In genomic region chr9:137369911-137370630, GRCh38 we compare ENCODE assay signal across 25 cellular contexts. TPM values are rescaled to one million over a fixed set of nuclear protein-coding genes. Genes with fewer than 3 reads are reported as not detected.
A peak's percentile ranks its signal among the peaks of the same experiment; 100 is the strongest.
DNase-seq lines count a peak whose midpoint lies in the region; ATAC-seq, FAIRE-seq and TF ChIP-seq lines count a peak whose summit lies in the region.
"Had no signal": no experiment of that assay in that cellular context is flagged by ENCODE, and none has a peak within 500 bp of the region (broad histone marks: within the 10 kb centered on the region; RNA-seq: fewer than 3 reads in every experiment).

No MANE protein-coding gene starts in this region.

- H3K14ac ChIP-seq in H1 (ENCODE audit: insufficient read length) = no peak overlapping the region

- H3K4me1 ChIP-seq in left ventricle myocardium inferior (peaks cover 9% of the 10 kb centered on the region), H1 (replicated peaks in 1 of 4; ENCODE audit: control insufficient read depth in 3 of 4, insufficient read depth in 4 of 4, low read length in 3 of 4) (no peaks in the 10 kb centered on the region; a peak in 2 of 7 replicates), aorta (ENCODE audit: control insufficient read depth in 1 of 2, insufficient read depth in 2 of 2, low read length in 2 of 2) (no peaks in the 10 kb centered on the region), MM.1S (ENCODE audit: low read length) (no peaks in the 10 kb centered on the region)
- H3K4me1 ChIP-seq: Caco-2, HAP-1, Peyer's patch, testis, vagina had no signal

- no peak overlapping the region for H2BK20ac ChIP-seq in H1 (ENCODE audit: low read length)

- H3K9ac ChIP-seq in H1 (replicated peaks in 1 of 4; ENCODE audit: extremely low read depth in 1 of 4, low read depth in 3 of 4, low read length in 3 of 4) (no peak overlapping the region), MM.1S (ENCODE audit: low read length) (no peak overlapping the region)

- peak overlapping the region; percentile 54 for H4K91ac ChIP-seq in H1 (replicated peaks; ENCODE audit: insufficient read length, low read length)

- no peak overlapping the region for H2AK5ac ChIP-seq in H1 (ENCODE audit: low read depth, low read length)

- no peak overlapping the region for H4K5ac ChIP-seq in H1 (ENCODE audit: insufficient read length, low read depth, low read length)

- no peak overlapping the region for H3K56ac ChIP-seq in H1 (replicated peaks; ENCODE audit: insufficient read length, low read depth, low read length)

- POLR2A ChIA-PET in H1 (lab: Charles Lee; ENCODE audit: partially characterized antibody) = no interaction called here

- H4K20me1 ChIP-seq in H1 (replicated peaks in 1 of 2; ENCODE audit: control insufficient read depth in 1 of 2, insufficient read depth in 2 of 2, low read length in 2 of 2) = peaks cover 0 to 7% of the 10 kb centered on the region in 2 experiments
- H4K20me1 ChIP-seq in MM.1S (ENCODE audit: insufficient read depth, low read length) = no peaks in the 10 kb centered on the region
- H4K20me1 ChIP-seq: BLaER1 treated with 17β-estradiol and CSF1 and Interleukin-3, amounts not matched to agents 10 nM and 100 nM had no signal

- intact Hi-C loops in left ventricle myocardium inferior (cut with micrococcal nuclease) (no loop called here), left cardiac atrium (cut with DNase I) (no loop called here), aorta (cut with DNase I) (no loop called here)

- peaks cover 5% of the 10 kb centered on the region for H3K4me1 Mint-ChIP-seq in nephron
- H3K4me1 Mint-ChIP-seq in stimulated activated effector memory CD8-positive, alpha-beta T cell treated with anti-CD3 and anti-CD28 coated beads, Interleukin-12 subunit alpha, Interleukin-12 subunit beta, amount 100 ng/mL, for 72 hours = no peaks in the 10 kb centered on the region
- H3K4me1 Mint-ChIP-seq: activated CD4-positive, alpha-beta T cell treated with anti-CD3 and anti-CD28 coated beads, Interleukin-2, amount 10 ng/mL, durations not matched to agents 24 days and 14 days; activated CD8-positive, alpha-beta memory T cell treated with anti-CD3 and anti-CD28 coated beads, Interleukin-2, amount 10 ng/mL, durations not matched to agents 7 days and 5 days had no signal

- H3K79me2 ChIP-seq in H1 (ENCODE audit: control insufficient read depth in 1 of 2, insufficient read depth in 2 of 2, low read length in 2 of 2) (no peaks in the 10 kb centered on the region), MM.1S (ENCODE audit: low read length) (no peaks in the 10 kb centered on the region)

- CTCF ChIA-PET in H1 (lab: Charles Lee; ENCODE audit: partially characterized antibody) = interaction anchor here (3.1 kb wide), 1 partner anchor 13 kb away, joined by 9 read pairs; no protein-coding TSS in a partner anchor

- H3K4me3 ChIP-seq in left ventricle myocardium inferior (no peak overlapping the region), H1 (ENCODE audit: extremely low read depth in 1 of 4, insufficient read depth in 2 of 4, low read depth in 3 of 4, low read length in 4 of 4) (no peak overlapping the region), aorta (ENCODE audit: low read length in 2 of 2) (no peak overlapping the region), MM.1S (ENCODE audit: low read length) (no peak overlapping the region)
- H3K4me3 ChIP-seq: BLaER1 treated with 17β-estradiol and CSF1 and Interleukin-3, amounts not matched to agents 10 nM and 100 nM; HAP-1; Peyer's patch; testis; vagina had no signal

- H2BK15ac ChIP-seq in H1 (ENCODE audit: low read length) = no peak overlapping the region

- WGBS in H1 (ENCODE audit: extremely low coverage in 1 of 2, insufficient coverage in 1 of 2, insufficient read length in 1 of 2, insufficient replicate concordance in 2 of 2, low coverage in 1 of 2, low lambda C conversion rate in 2 of 2, missing lambda C conversion rate in 1 of 2), 2 experiments = 84% methylated on average over 14 of the region's 14 CpGs; no CpG with 5 or more reads in 1 of the 2 experiments
- 90 to 93% methylated on average over 14 of the region's 14 CpGs for WGBS in aorta, 2 donors

- no peaks in the 10 kb centered on the region for H3F3A ChIP-seq in MM.1S (ENCODE audit: insufficient read depth, low read length)

- TF ChIP-seq CTCF in left ventricle myocardium inferior (IDR thresholded peaks at IDR 0.05; ENCODE audit: borderline replicate concordance) (no peak), H1 (IDR thresholded peaks at IDR 0.05; ENCODE audit: control extremely low read depth in 1 of 3, insufficient read depth in 1 of 3, low read depth in 1 of 3, low read length in 3 of 3) (no peak), nephron (IDR thresholded peaks at IDR 0.05; ENCODE audit: unreplicated experiment in 3 of 3) (no peak), MM.1S (IDR thresholded peaks at IDR 0.05; ENCODE audit: low read length) (no peak)

- H3K4me3 Mint-ChIP-seq in nephron = peak overlapping the region in 1 of 3 experiments; percentile 8
- H3K4me3 Mint-ChIP-seq in stimulated activated effector memory CD8-positive, alpha-beta T cell treated with anti-CD3 and anti-CD28 coated beads, Interleukin-12 subunit alpha, Interleukin-12 subunit beta, amount 100 ng/mL, for 72 hours = no peak overlapping the region
- H3K4me3 Mint-ChIP-seq: activated CD4-positive, alpha-beta T cell treated with anti-CD3 and anti-CD28 coated beads, Interleukin-2, amount 10 ng/mL, durations not matched to agents 24 days and 14 days; activated CD8-positive, alpha-beta memory T cell treated with anti-CD3 and anti-CD28 coated beads, Interleukin-2, amount 10 ng/mL, durations not matched to agents 7 days and 5 days; T-helper 1 cell treated with Interleukin-12 subunit alpha and Interleukin-12 subunit beta and Interleukin-4 antibody, amounts not matched to agents 30 μg/mL and 1 μg/mL, for 36 hours had no signal

- TF ChIP-seq RAD21 in H1 (IDR thresholded peaks at IDR 0.05 in 1 of 2, conservative IDR thresholded peaks at IDR 0.05 in 1 of 2; ENCODE audit: low read depth in 2 of 2, low read length in 2 of 2) = no peak

- H3K4me2 ChIP-seq in H1 (ENCODE audit: insufficient read depth in 1 of 2, low read depth in 2 of 2, low read length in 2 of 2) (no peak overlapping the region), MM.1S (ENCODE audit: low read depth, low read length) (no peak overlapping the region)
- H3K4me2 ChIP-seq: BLaER1 treated with 17β-estradiol and CSF1 and Interleukin-3, amounts not matched to agents 10 nM and 100 nM had no signal

- no peak overlapping the region for H2BK12ac ChIP-seq in H1 (ENCODE audit: low read depth, low read length)

- H3K9me3 ChIP-seq in left ventricle myocardium inferior (replicated peaks) = peaks cover under 1% of the 10 kb centered on the region
- no peaks in the 10 kb centered on the region; a peak in 1 of 4 replicates for H3K9me3 ChIP-seq in H1 (ENCODE audit: insufficient read depth in 2 of 2, low read depth in 1 of 2, low read length in 1 of 2)
- no peaks in the 10 kb centered on the region for H3K9me3 ChIP-seq in aorta (ENCODE audit: control insufficient read depth, low read length)
- no peaks in the 10 kb centered on the region for H3K9me3 ChIP-seq in MM.1S (replicated peaks; ENCODE audit: insufficient read depth, low read length)
- H3K9me3 ChIP-seq: Caco-2, HAP-1, Peyer's patch, testis, vagina had no signal

- no peak for TF ChIP-seq POLR2A in H1 (IDR thresholded peaks at IDR 0.05; ENCODE audit: control extremely low read depth in 1 of 2, low read depth in 2 of 2, low read length in 2 of 2)

- no peaks in the 10 kb centered on the region for H3K9me2 ChIP-seq in MM.1S (replicated peaks; ENCODE audit: insufficient read depth, low read length)

- no peaks in the 10 kb centered on the region for H3K27me3 ChIP-seq in left ventricle myocardium inferior (ENCODE audit: low read depth)
- no peaks in the 10 kb centered on the region for H3K27me3 ChIP-seq in H1 (replicated peaks in 1 of 4; ENCODE audit: control insufficient read depth in 3 of 4, extremely low read depth in 1 of 4, insufficient read depth in 3 of 4, low read length in 3 of 4)
- no peaks in the 10 kb centered on the region for H3K27me3 ChIP-seq in aorta (ENCODE audit: control insufficient read depth in 1 of 2, insufficient read depth in 2 of 2, low read length in 1 of 2)
- H3K27me3 ChIP-seq in MM.1S (replicated peaks; ENCODE audit: insufficient read depth, low read length) = peaks cover 92% of the 10 kb centered on the region
- H3K27me3 ChIP-seq: BLaER1 treated with 17β-estradiol and CSF1 and Interleukin-3, amounts not matched to agents 10 nM and 100 nM; Peyer's patch; testis; vagina had no signal

- H3K36me3 ChIP-seq in left ventricle myocardium inferior (peaks cover 9% of the 10 kb centered on the region), H1 (ENCODE audit: control insufficient read depth in 2 of 4, insufficient read depth in 4 of 4, low read length in 3 of 4) (no peaks in the 10 kb centered on the region; a peak in 1 of 8 replicates), aorta (ENCODE audit: control insufficient read depth in 1 of 2, insufficient read depth in 2 of 2, low read length in 1 of 2) (no peaks in the 10 kb centered on the region), MM.1S (replicated peaks; ENCODE audit: insufficient read depth, low read length) (no peaks in the 10 kb centered on the region)
- H3K36me3 ChIP-seq: HAP-1 had no signal

- peaks cover 4% of the 10 kb centered on the region for H3K9me3 Mint-ChIP-seq in nephron
- no peaks in the 10 kb centered on the region for H3K9me3 Mint-ChIP-seq in stimulated activated effector memory CD8-positive, alpha-beta T cell treated with anti-CD3 and anti-CD28 coated beads, Interleukin-12 subunit alpha, Interleukin-12 subunit beta, amount 100 ng/mL, for 72 hours
- H3K9me3 Mint-ChIP-seq: activated CD4-positive, alpha-beta T cell treated with anti-CD3 and anti-CD28 coated beads, Interleukin-2, amount 10 ng/mL, durations not matched to agents 24 days and 14 days; activated naive CD4-positive, alpha-beta T cell treated with anti-CD3 and anti-CD28 coated beads, Interleukin-2, amount 50 U/mL, for 72 hours had no signal

- no peak overlapping the region for H3K23ac ChIP-seq in H1 (ENCODE audit: insufficient read length)

- FAIRE-seq in H1 (lab: Jason Lieb, UNC) = no peak

- no peaks in the 10 kb centered on the region for H3K79me1 ChIP-seq in H1 (ENCODE audit: low read depth, low read length)

- no peak overlapping the region for H2AFZ ChIP-seq in H1 (ENCODE audit: low read length)
- no peak overlapping the region for H2AFZ ChIP-seq in MM.1S (ENCODE audit: low read length)

- no peak overlapping the region for H2BK120ac ChIP-seq in H1 (replicated peaks; ENCODE audit: low read depth, low read length)

- no peak for ATAC-seq in left cardiac atrium
- ATAC-seq in aorta (ENCODE audit: low FRiP score) = no peak
- ATAC-seq in stimulated activated effector memory CD8-positive, alpha-beta T cell treated with anti-CD3 and anti-CD28 coated beads, Interleukin-12 subunit alpha, Interleukin-12 subunit beta, amount 100 ng/mL, for 72 hours = no peak
- ATAC-seq in GM18517 (IDR thresholded peaks at IDR 0.05; ENCODE audit: unreplicated experiment) = no peak
- ATAC-seq: activated CD8-positive, alpha-beta memory T cell treated with anti-CD3 and anti-CD28 coated beads, Interleukin-2, amount 10 ng/mL, durations not matched to agents 7 days and 5 days; activated naive CD4-positive, alpha-beta T cell treated with anti-CD3 and anti-CD28 coated beads, Interleukin-2, amount 50 U/mL, for 72 hours had no signal

- H3K36me3 Mint-ChIP-seq in nephron (ENCODE audit: low read depth) = peaks cover 11% of the 10 kb centered on the region
- H3K36me3 Mint-ChIP-seq in stimulated activated effector memory CD8-positive, alpha-beta T cell treated with anti-CD3 and anti-CD28 coated beads, Interleukin-12 subunit alpha, Interleukin-12 subunit beta, amount 100 ng/mL, for 72 hours = no peaks in the 10 kb centered on the region
- H3K36me3 Mint-ChIP-seq: activated CD8-positive, alpha-beta memory T cell treated with anti-CD3 and anti-CD28 coated beads, Interleukin-2, amount 10 ng/mL, durations not matched to agents 7 days and 5 days; activated naive CD4-positive, alpha-beta T cell treated with anti-CD3 and anti-CD28 coated beads, Interleukin-2, amount 50 U/mL, for 72 hours had no signal

- no peak for TF ChIP-seq EP300 in H1 (IDR thresholded peaks at IDR 0.05; ENCODE audit: borderline replicate concordance in 1 of 2, low read depth in 2 of 2, low read length in 2 of 2)

- H2BK5ac ChIP-seq in H1 (ENCODE audit: low read depth, low read length) = no peak overlapping the region

- H3K4ac ChIP-seq in H1 (replicated peaks; ENCODE audit: insufficient read length, low read depth, low read length) = no peak overlapping the region

- H3K27ac Mint-ChIP-seq in nephron = peak overlapping the region in 2 of 3 experiments; percentile 53 to 85
- H3K27ac Mint-ChIP-seq in stimulated activated effector memory CD8-positive, alpha-beta T cell treated with anti-CD3 and anti-CD28 coated beads, Interleukin-12 subunit alpha, Interleukin-12 subunit beta, amount 100 ng/mL, for 72 hours = no peak overlapping the region
- H3K27ac Mint-ChIP-seq: activated CD4-positive, alpha-beta T cell treated with anti-CD3 and anti-CD28 coated beads, Interleukin-2, amount 10 ng/mL, durations not matched to agents 24 days and 14 days; activated CD8-positive, alpha-beta memory T cell treated with anti-CD3 and anti-CD28 coated beads, Interleukin-2, amount 10 ng/mL, durations not matched to agents 7 days and 5 days; T-helper 1 cell treated with Interleukin-12 subunit alpha and Interleukin-12 subunit beta and Interleukin-4 antibody, amounts not matched to agents 30 μg/mL and 1 μg/mL, for 36 hours had no signal

- no peak overlapping the region for H3K18ac ChIP-seq in H1 (ENCODE audit: extremely low read depth, low read length)

- peak overlapping the region; percentile 47; the same call in 1 of the 2 replicates for H4K8ac ChIP-seq in H1 (ENCODE audit: extremely low read depth, insufficient read depth, low read length)

- DNase-seq in left ventricle myocardium inferior = no peak
- no peak for DNase-seq in left cardiac atrium
- DNase-seq in H1 (ENCODE audit: low read depth in 1 of 2, low spot score in 2 of 2) = peak in 1 of 2 experiments; percentile 41
- DNase-seq in aorta = peak; percentile 25 to 46
- no peak for DNase-seq in MM.1S
- DNase-seq in stimulated activated effector memory CD8-positive, alpha-beta T cell treated with anti-CD3 and anti-CD28 coated beads, Interleukin-12 subunit alpha, Interleukin-12 subunit beta, amount 100 ng/mL, for 72 hours (ENCODE audit: low spot score in 2 of 2) = no peak
- DNase-seq: activated CD4-positive, alpha-beta T cell treated with anti-CD3 and anti-CD28 coated beads, Interleukin-2, amount 10 ng/mL, durations not matched to agents 24 days and 14 days; activated CD8-positive, alpha-beta memory T cell treated with anti-CD3 and anti-CD28 coated beads, Interleukin-2, amount 10 ng/mL, durations not matched to agents 7 days and 5 days; DND-41; effector memory CD4-positive, alpha-beta T cell; foreskin fibroblast; NCI-H1694 treated with DMSO at 0.1 percent for 48 hours; NCI-H524 treated with DMSO at 0.1 percent for 48 hours; stimulated activated CD4-positive, alpha-beta T cell treated with anti-CD3 and anti-CD28 coated beads, Interleukin-4, amount 100 ng/mL, for 1 hour; stimulated activated naive CD4-positive, alpha-beta T cell; testis had no signal

- H3K27ac ChIP-seq in left ventricle myocardium inferior (replicated peaks) (peak overlapping the region; percentile 8), H1 (ENCODE audit: low read depth, low read length) (no peak overlapping the region), aorta (ENCODE audit: low read depth in 1 of 2, low read length in 2 of 2) (no peak overlapping the region), MM.1S (ENCODE audit: low read length) (no peak overlapping the region)
- H3K27ac ChIP-seq: BLaER1 treated with 17β-estradiol and CSF1 and Interleukin-3, amounts not matched to agents 10 nM and 100 nM; Peyer's patch; testis; vagina had no signal

- H3K27me3 Mint-ChIP-seq in nephron (ENCODE audit: low read depth) = no peaks in the 10 kb centered on the region
- H3K27me3 Mint-ChIP-seq: activated CD4-positive, alpha-beta T cell treated with anti-CD3 and anti-CD28 coated beads, Interleukin-2, amount 10 ng/mL, durations not matched to agents 24 days and 14 days; activated CD8-positive, alpha-beta memory T cell treated with anti-CD3 and anti-CD28 coated beads, Interleukin-2, amount 10 ng/mL, durations not matched to agents 7 days and 5 days had no signal

- peaks cover 4% of the 10 kb centered on the region; the same call in 1 of the 2 replicates for H3K23me2 ChIP-seq in H1 (ENCODE audit: low read depth, low read length)

RNA-seq across cellular contexts. Expression of gene EXD3, which starts 52.9 kb away (rescaled TPM):
- total RNA-seq in left ventricle myocardium inferior (9.2 TPM), left cardiac atrium (10 to 100 TPM in 1 of 2 donors, 1 to 10 TPM in 1; 8.0 to 11.7 TPM), aorta (10 to 100 TPM; 21.9 to 38.2 TPM)
- 7.0 and 7.2 TPM in 2 replicates for total RNA-seq in H1 (2021; fragmentation: NEBNext Ultra II Directional; extraction: Animal tissue kit (Norgen Biotek cat#: 25700))
- polyA plus RNA-seq in H1 (2011; rRNA removed) (9.4 and 12.7 TPM in 2 replicates), aorta (10 to 100 TPM; 15.9 to 96.8 TPM)
- 11.1 TPM for polyA plus RNA-seq in H1 (2011; cell fraction: cytosol; rRNA removed)
- 40.6 TPM for polyA plus RNA-seq in H1 (2011; cell fraction: nucleus; rRNA removed)
- polyA plus RNA-seq in H1 (2012, experiment 1 of 2) = 4.4 to 11.7 TPM (median 10.6 TPM) in 4 replicates
- 6.7 TPM for polyA plus RNA-seq in H1 (2012, experiment 2 of 2)
- polyA plus RNA-seq in H1 (2013, experiment 1 of 2) = 5.3 TPM
- 4.9 TPM for polyA plus RNA-seq in H1 (2013, experiment 2 of 2)
- 2.7 and 6.9 TPM in 2 replicates for polyA minus RNA-seq in H1 (2011; rRNA and poly(A)+ RNA removed)
- polyA minus RNA-seq in H1 (2011; cell fraction: cytosol; rRNA and poly(A)+ RNA removed) = 6.4 TPM
- 11.7 TPM for polyA minus RNA-seq in H1 (2011; cell fraction: nucleus; rRNA and poly(A)+ RNA removed)

RNA-seq across cellular contexts. Expression of gene NOXA1, which starts 53.1 kb away (rescaled TPM):
- total RNA-seq in left ventricle myocardium inferior = 2.0 TPM
- total RNA-seq in left cardiac atrium = 1 to 10 TPM; 2.5 to 5.3 TPM
- 0.34 and 0.55 TPM in 2 replicates for total RNA-seq in H1 (2021; fragmentation: NEBNext Ultra II Directional; extraction: Animal tissue kit (Norgen Biotek cat#: 25700))
- 0.91 and 1.5 TPM in 2 replicates for polyA plus RNA-seq in H1 (2011; rRNA removed)
- polyA plus RNA-seq in H1 (2011; cell fraction: cytosol; rRNA removed) = 1.3 TPM
- 4.7 TPM for polyA plus RNA-seq in H1 (2011; cell fraction: nucleus; rRNA removed)
- 0.41 to 1.2 TPM (median 0.88 TPM) in 4 replicates for polyA plus RNA-seq in H1 (2012, experiment 1 of 2)
- 0.25 TPM for polyA plus RNA-seq in H1 (2012, experiment 2 of 2)
- 0.53 TPM for polyA plus RNA-seq in H1 (2013, experiment 1 of 2)
- polyA plus RNA-seq in H1 (2013, experiment 2 of 2) = 0.44 TPM
- not detected in 2 replicates for polyA minus RNA-seq in H1 (2011; rRNA and poly(A)+ RNA removed)
- 0.81 TPM for polyA minus RNA-seq in H1 (2011; cell fraction: cytosol; rRNA and poly(A)+ RNA removed)
- 1.5 TPM for polyA minus RNA-seq in H1 (2011; cell fraction: nucleus; rRNA and poly(A)+ RNA removed)
- total RNA-seq in aorta = 1 to 10 TPM; 4.1 to 8.5 TPM
- polyA plus RNA-seq in aorta = 10 to 100 TPM in 1 of 2 donors, 1 to 10 TPM in 1; 2.9 to 12.6 TPM

Comparison
In these comparisons a context has a peak if more than half of its experiments do, and no peak if none do; other contexts are left out.
1. DNase-seq: peak in aorta (2 of 2); none in left ventricle myocardium inferior (single experiment), left cardiac atrium (single experiment), MM.1S (single experiment) and stimulated activated effector memory CD8-positive, alpha-beta T cell treated with anti-CD3 and anti-CD28 coated beads, Interleukin-12 subunit alpha, Interleukin-12 subunit beta, amount 100 ng/mL, for 72 hours (0 of 2).